ENCODE assay signal across 13 cellular contexts in the genomic region with DNA sequence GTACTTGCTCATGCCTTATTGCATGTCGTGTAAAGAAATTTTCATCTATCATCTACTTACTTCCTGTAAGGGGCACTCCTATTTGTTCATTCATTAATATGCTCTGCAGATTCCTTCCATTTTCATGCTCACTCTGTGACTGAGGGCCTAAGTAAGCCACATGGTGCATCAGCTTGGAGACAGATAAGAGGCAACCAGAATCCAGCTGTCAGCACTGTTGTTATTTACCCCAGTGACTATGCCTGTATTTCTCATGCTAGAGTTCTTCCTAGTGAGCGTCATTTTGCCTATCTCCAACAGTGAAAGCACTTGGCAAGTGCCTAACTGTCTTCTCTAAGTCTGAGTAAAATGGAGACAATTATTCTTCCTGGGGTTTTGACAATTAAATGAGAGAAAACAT.
"Had no signal": no experiment of that assay in that cellular context is flagged by ENCODE, and none has a peak within 500 bp of the region (broad histone marks: within the 10 kb centered on the region; RNA-seq: fewer than 3 reads in every experiment).

No MANE protein-coding gene starts in this region.

- H3K36me3 Mint-ChIP-seq: T-cell had no signal

- H3K9me3 Mint-ChIP-seq: activated naive CD8-positive, alpha-beta T cell treated with anti-CD3 and anti-CD28 coated beads, Interleukin-2, amount 50 U/mL, for 24 hours; nephron progenitor cell; stimulated activated naive CD8-positive, alpha-beta T cell treated with anti-CD3 and anti-CD28 coated beads, Interleukin-15, Interleukin-2, amounts not matched to agents 100 ng/mL and 50 ng/mL, for 24 hours; T-cell had no signal

- H3K9me3 ChIP-seq: upper lobe of left lung had no signal

- H3K4me1 Mint-ChIP-seq: activated naive CD8-positive, alpha-beta T cell treated with anti-CD3 and anti-CD28 coated beads, Interleukin-2, amount 50 U/mL, for 24 hours; nephron progenitor cell; T-cell had no signal

- H3K27ac Mint-ChIP-seq: activated naive CD8-positive, alpha-beta T cell treated with anti-CD3 and anti-CD28 coated beads, Interleukin-2, amount 50 U/mL, for 24 hours; nephron progenitor cell; stimulated activated naive CD8-positive, alpha-beta T cell treated with anti-CD3 and anti-CD28 coated beads, Interleukin-15, Interleukin-2, amounts not matched to agents 100 ng/mL and 50 ng/mL, for 24 hours; T-cell had no signal

- H3K27me3 ChIP-seq: upper lobe of left lung had no signal

- H3K4me1 ChIP-seq: upper lobe of left lung had no signal

- H3K36me3 ChIP-seq: upper lobe of left lung, WERI-Rb-1 had no signal

- ATAC-seq: activated naive CD8-positive, alpha-beta T cell treated with anti-CD3 and anti-CD28 coated beads, Interleukin-2, amount 50 U/mL, for 24 hours; T-cell had no signal

- H3K4me3 Mint-ChIP-seq: activated naive CD8-positive, alpha-beta T cell treated with anti-CD3 and anti-CD28 coated beads, Interleukin-2, amount 50 U/mL, for 24 hours; nephron progenitor cell; stimulated activated naive CD8-positive, alpha-beta T cell treated with anti-CD3 and anti-CD28 coated beads, Interleukin-15, Interleukin-2, amounts not matched to agents 100 ng/mL and 50 ng/mL, for 24 hours; T-cell had no signal

- DNase-seq: activated CD4-positive, alpha-beta T cell treated with anti-CD3 and anti-CD28 coated beads for 4 hours; activated naive CD4-positive, alpha-beta T cell treated with Interleukin-2 at 50 U/mL for 16 hours; activated naive CD8-positive, alpha-beta T cell treated with anti-CD3 and anti-CD28 coated beads, Interleukin-2, amount 50 U/mL, for 24 hours; caudate nucleus; effector CD4-positive, alpha-beta T cell; nephron progenitor cell; stimulated activated CD4-positive, alpha-beta T cell treated with anti-CD3 and anti-CD28 coated beads, Interleukin-15, amount 100 ng/mL, for 24 hours; stimulated activated CD4-positive, alpha-beta T cell treated with anti-CD3 and anti-CD28 coated beads, Interleukin-4, amount 100 ng/mL, for 24 hours; T-cell; upper lobe of left lung; WERI-Rb-1 had no signal

- H3K27ac ChIP-seq: coronary artery, upper lobe of left lung, WERI-Rb-1 had no signal

- H3K4me3 ChIP-seq: coronary artery, upper lobe of left lung had no signal
